ENCODE assay signal across 8 cellular contexts in genomic region chr2:199596549-199596948, GRCh38.
A peak's percentile ranks its signal among the peaks of the same experiment; 100 is the strongest.
DNase-seq lines count a peak whose midpoint lies in the region; ATAC-seq, FAIRE-seq and TF ChIP-seq lines count a peak whose summit lies in the region.

No MANE protein-coding gene starts in this region.

- TF ChIP-seq CTCF in GM12872 (IDR thresholded peaks at IDR 0.05; ENCODE audit: insufficient read depth, low read depth, low read length): peak; percentile 52

- no peak for TF ChIP-seq POLR2A in erythroblast (IDR thresholded peaks at IDR 0.05; ENCODE audit: low read length)

- DNase-seq in ACHN: peak; percentile 44
- peak; percentile 63 for DNase-seq in NCI-H69 (lab: John Stamatoyannopoulos, UW)
- DNase-seq in erythroblast (lab: John Stamatoyannopoulos, UW): peak; percentile 3 to 36
- no peak for DNase-seq in frontal cortex (ENCODE audit: low spot score in 2 of 2)
- no peak for DNase-seq in cardiac septum (ENCODE audit: low spot score)

- no peak for ATAC-seq in GM19467 (IDR thresholded peaks at IDR 0.05; ENCODE audit: unreplicated experiment)
- no peak for ATAC-seq in GM21360 (IDR thresholded peaks at IDR 0.05; ENCODE audit: unreplicated experiment)

- intact Hi-C loops in cardiac septum (cut with DNase I): no loop called here

- in situ Hi-C loops in ACHN (cut with HindIII; ENCODE audit: low pct_ligation_motif_present, low pct_unique_long_range_greater_than_20kb, low sequenced_read_pairs): no loop called here

- no peak for FAIRE-seq in frontal cortex (lab: Jason Lieb, UNC)

Comparison
In these comparisons a context has a peak if more than half of its experiments do, and no peak if none do; other contexts are left out.
1. DNase-seq: peak in ACHN (single experiment), NCI-H69 (single experiment) and erythroblast (2 of 2); none in frontal cortex (0 of 2) and cardiac septum (single experiment).